Comparison of ENCODE assay signal across 10 cellular contexts in the genomic region with DNA sequence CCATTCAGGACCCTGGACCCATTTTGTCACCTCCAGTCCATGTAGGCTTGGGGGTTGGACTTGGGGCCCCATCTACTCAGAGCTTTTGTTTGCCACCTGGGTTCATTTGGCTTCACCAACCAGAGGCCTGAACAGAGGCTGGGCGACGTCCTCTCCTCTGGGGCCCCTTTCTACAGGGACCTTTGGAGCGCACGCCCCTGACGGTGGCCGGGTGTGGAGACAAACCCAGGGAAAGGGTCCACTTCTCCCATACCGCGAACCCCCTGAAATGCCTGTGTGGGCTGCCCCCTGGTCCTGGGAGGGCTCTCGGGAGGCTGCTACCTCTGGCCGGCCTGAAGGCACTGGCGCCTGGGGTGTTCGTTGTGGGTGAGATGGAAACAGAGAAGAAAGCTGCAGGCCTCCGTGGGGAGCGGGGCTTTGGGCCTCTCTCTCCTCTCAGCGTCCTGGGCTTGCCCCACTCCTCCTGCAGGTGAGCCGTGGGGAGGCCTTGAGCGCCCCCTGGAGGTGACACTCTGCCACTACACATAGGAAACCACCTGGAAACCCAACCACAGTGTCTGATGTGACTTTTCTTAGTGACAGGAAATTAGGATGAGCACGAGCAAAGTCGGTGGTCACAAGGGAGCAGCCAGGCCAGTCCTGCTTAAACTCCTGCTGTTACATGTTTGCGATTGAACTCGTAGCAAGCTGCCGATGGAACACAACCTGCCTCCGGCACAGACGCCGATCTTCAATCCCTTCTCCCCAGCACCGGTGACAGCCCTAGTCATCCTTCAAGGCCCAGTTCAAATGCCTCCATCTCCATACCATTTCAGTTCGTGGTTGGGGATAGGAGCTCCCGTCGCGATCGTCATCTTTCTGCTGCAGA. TPM values are rescaled to one million over a fixed set of nuclear protein-coding genes. Genes with fewer than 3 reads are reported as not detected.
DNase-seq lines count a peak whose midpoint lies in the region; ATAC-seq and TF ChIP-seq lines count a peak whose summit lies in the region.
"Had no signal": no experiment of that assay in that cellular context is flagged by ENCODE, and none has a peak within 500 bp of the region (broad histone marks: within the 10 kb centered on the region; RNA-seq: fewer than 3 reads in every experiment).

No MANE protein-coding gene starts in this region.

- H3K36me3 ChIP-seq in Caco-2 (ENCODE audit: control insufficient read depth, insufficient read depth, low read length) = no peaks in the 10 kb centered on the region
- H3K36me3 ChIP-seq in HEK293 (ENCODE audit: control insufficient read depth in 2 of 2, insufficient read depth in 1 of 2, low read length in 2 of 2) = no peaks in the 10 kb centered on the region
- H3K36me3 ChIP-seq in esophagus squamous epithelium = no peaks in the 10 kb centered on the region
- no peaks in the 10 kb centered on the region for H3K36me3 ChIP-seq in prostate gland

- peaks cover 10% of the 10 kb centered on the region for H3K27me3 Mint-ChIP-seq in Caco-2 (ENCODE audit: insufficient read depth, unreplicated experiment)

- H3K4me3 Mint-ChIP-seq in Caco-2 (ENCODE audit: unreplicated experiment) = no peak overlapping the region

- no peak overlapping the region for H3K27ac Mint-ChIP-seq in Caco-2 (ENCODE audit: unreplicated experiment)

- TF ChIP-seq CTCF in Caco-2 (IDR thresholded peaks at IDR 0.05; ENCODE audit: insufficient read depth in 1 of 2, low read depth in 1 of 2, low read length in 1 of 2, severe bottlenecking in 1 of 2, unreplicated experiment in 1 of 2) (peak; percentile 92 to 98), HEK293 (tag by site-specific recombination; IDR thresholded peaks at IDR 0.05) (peak; percentile 88), esophagus squamous epithelium (IDR thresholded peaks at IDR 0.05) (peak in 5 of 6 experiments; percentile 58 to 84 (median 68)), prostate gland (IDR thresholded peaks at IDR 0.05) (peak; percentile 70 to 85 (median 80))

- H3K27ac ChIP-seq in HEK293 (ENCODE audit: extremely low read depth, low read depth, low read length) (peak overlapping the region; percentile 16; the same call in 1 of the 2 replicates), esophagus squamous epithelium (no peak overlapping the region), prostate gland (no peak overlapping the region)

- 65 to 87% methylated on average over 14 to 15 of the region's 31 CpGs for WGBS in esophagus squamous epithelium, 2 donors
- WGBS in prostate gland = 66% methylated on average over 31 of the region's 31 CpGs

- no peak for TF ChIP-seq POLR2A in esophagus squamous epithelium (IDR thresholded peaks at IDR 0.05)
- no peak for TF ChIP-seq POLR2A in prostate gland (IDR thresholded peaks at IDR 0.05)

- peaks cover 5% of the 10 kb centered on the region for H3K36me3 Mint-ChIP-seq in Caco-2 (ENCODE audit: insufficient read depth, unreplicated experiment)

- ATAC-seq in HG02678 (IDR thresholded peaks at IDR 0.05; ENCODE audit: unreplicated experiment) (no peak), GM18873 (IDR thresholded peaks at IDR 0.05; ENCODE audit: low FRiP score, unreplicated experiment) (no peak)

- no TSS peak for BruUV-seq in Caco-2 (replicated peaks; lab: Mats Ljungman, UMichigan)

- POLR2A ChIA-PET in Caco-2 (lab: Charles Lee) (no interaction called here), HEK293 (lab: Yijun Ruan, JAX) (no interaction called here)

- intact Hi-C loops in Caco-2 (cut with micrococcal nuclease; ENCODE audit: unreplicated experiment) (loop anchor here (1.0 to 2.0 kb wide), 4 partner anchors 39 to 263 kb away; no protein-coding TSS in a partner anchor), esophagus squamous epithelium (cut with DNase I) (no loop called here), prostate gland (cut with DNase I) (loop anchor here (10.0 kb wide), 1 partner anchor 207 kb away; no protein-coding TSS in a partner anchor)

- no peaks in the 10 kb centered on the region for H3K4me1 ChIP-seq in Caco-2
- no peaks in the 10 kb centered on the region for H3K4me1 ChIP-seq in HEK293 (ENCODE audit: control insufficient read depth, insufficient read depth, low read length)
- H3K4me1 ChIP-seq in esophagus squamous epithelium = no peaks in the 10 kb centered on the region
- H3K4me1 ChIP-seq in prostate gland (replicated peaks) = no peaks in the 10 kb centered on the region

- CTCF ChIA-PET in Caco-2 (lab: Charles Lee) (interaction anchor here (0.5 to 1.1 kb wide), 5 partner anchors 17 to 280 kb away, joined by 3 to 5 read pairs (median 3); no protein-coding TSS in a partner anchor), HEK293 (lab: Yijun Ruan, JAX) (interaction anchor here (0.6 to 13.9 kb wide), 30 partner anchors 9 to 1344 kb away, joined by 3 to 247 read pairs (median 4); a partner anchor contains a TSS)

- H3K27me3 ChIP-seq in Caco-2 (replicated peaks; ENCODE audit: control insufficient read depth, insufficient read depth, low read length) (no peaks in the 10 kb centered on the region), esophagus squamous epithelium (peaks cover 0 to 85% (median 0%) of the 10 kb centered on the region in 4 donors), prostate gland (replicated peaks; ENCODE audit: insufficient read depth) (no peaks in the 10 kb centered on the region)

- no peaks in the 10 kb centered on the region for H3K9me3 Mint-ChIP-seq in Caco-2 (ENCODE audit: unreplicated experiment)

- peaks cover 6% of the 10 kb centered on the region for H3K4me1 Mint-ChIP-seq in Caco-2 (ENCODE audit: low read depth, unreplicated experiment)

- DNase-seq in Caco-2 (peak; percentile 73 to 81), NCI-H526 treated with DMSO at 0.1 percent for 48 hours (lab: John Stamatoyannopoulos, UW) (peak; percentile 42), activated T-cell treated with anti-CD3 and anti-CD28 coated beads for 24 hours (ENCODE audit: low read depth) (peak; percentile 36), esophagus squamous epithelium (lab: John Stamatoyannopoulos, UW) (no peak), prostate gland (ENCODE audit: low spot score) (peak; percentile 29)

- H3K4me3 ChIP-seq in Caco-2 (ENCODE audit: low read depth, low read length) (no peak overlapping the region), HEK293 (ENCODE audit: low read depth, low read length) (no peak overlapping the region), esophagus squamous epithelium (no peak overlapping the region), prostate gland (no peak overlapping the region)

- no peaks in the 10 kb centered on the region for H3K9me3 ChIP-seq in Caco-2
- no peaks in the 10 kb centered on the region for H3K9me3 ChIP-seq in HEK293 (ENCODE audit: control insufficient read depth, insufficient read depth, low read depth, low read length)
- no peaks in the 10 kb centered on the region for H3K9me3 ChIP-seq in esophagus squamous epithelium
- H3K9me3 ChIP-seq in prostate gland = no peaks in the 10 kb centered on the region

TF ChIP-seq in HEK293, 187 proteins besides CTCF, POLR2A, EP300 and RAD21:
- TF ChIP-seq ZNF311 (tag by site-specific recombination; IDR thresholded peaks at IDR 0.05; ENCODE audit: borderline replicate concordance) = no peak
- 0 out of 2 replicates have a peak, but pooled peaks have one; percentile 16 for TF ChIP-seq SP3 (tag by site-specific recombination; IDR thresholded peaks at IDR 0.05)
- TF ChIP-seq ZNF654 (tag by site-specific recombination; IDR thresholded peaks at IDR 0.05; ENCODE audit: low read depth) = peak; percentile 72
- no peak for TF ChIP-seq SCRT2 (tag by site-specific recombination; IDR thresholded peaks at IDR 0.05)
- TF ChIP-seq ZBTB7A (tag by site-specific recombination; IDR thresholded peaks at IDR 0.05; ENCODE audit: low read depth) = no peak

RNA-seq across cellular contexts. Expression of a gene that starts 12.0 kb away (rescaled TPM):
- total RNA-seq in Caco-2 (2022) (not detected in 2 replicates), esophagus squamous epithelium (not detected), prostate gland (under 1 TPM in 1 of 2 donors, not detected in 1; 0.34 TPM)
- total RNA-seq: LHCN-M2, myocyte had no signal
